Comparison of ENCODE assay signal across 8 cellular contexts in genomic region chr16:10552998-10553491, GRCh38. TPM values are rescaled to one million over a fixed set of nuclear protein-coding genes. Genes with fewer than 3 reads are reported as not detected.
A peak's percentile ranks its signal among the peaks of the same experiment; 100 is the strongest.
DNase-seq lines count a peak whose midpoint lies in the region; ATAC-seq, FAIRE-seq and TF ChIP-seq lines count a peak whose summit lies in the region.

No MANE protein-coding gene starts in this region.

- no peak overlapping the region; the same call in 2 of the 3 replicates for H3K27ac ChIP-seq in K562 (ENCODE audit: extremely low read depth, low read depth, low read length)

- H3K4me2 ChIP-seq in K562 (ENCODE audit: insufficient read depth, low read length) = peak overlapping the region; percentile 68

- H4K20me1 ChIP-seq in K562 (replicated peaks; ENCODE audit: control insufficient read depth, insufficient read depth, low read length) = no peaks in the 10 kb centered on the region

- peaks cover 0 to 8% of the 10 kb centered on the region in 2 experiments; a peak in 3 of 5 replicates for H3K27me3 ChIP-seq in K562 (ENCODE audit: control insufficient read depth in 2 of 2, insufficient read depth in 2 of 2, low read length in 2 of 2)

- H3K4me1 Mint-ChIP-seq in T-helper 2 cell treated with Interferon-gamma antibody and Interleukin-4, amounts not matched to agents 5 μg/mL and 100 μg/mL, for 36 hours (ENCODE audit: low read depth) = peaks cover 5% of the 10 kb centered on the region

- intact Hi-C loops in K562 (cut with micrococcal nuclease) = no loop called here

- DNase-seq in T-helper 2 cell treated with Interferon-gamma antibody and Interleukin-4, amounts not matched to agents 5 μg/mL and 100 μg/mL, for 36 hours (ENCODE audit: low spot score) = peak; percentile 30
- DNase-seq in K562 (ENCODE audit: extremely low read depth in 1 of 4, low spot score in 3 of 4) (peak; percentile 70 to 95 (median 93)), occipital lobe (lab: John Stamatoyannopoulos, UW) (peak; percentile 12), T1000 (lab: John Stamatoyannopoulos, UW) (no peak), NCI-H2107 (lab: John Stamatoyannopoulos, UW) (no peak), SKM-1 treated with dmso at 0.1 percent for 144 hours (lab: John Stamatoyannopoulos, UW; ENCODE audit: unreplicated experiment) (no peak)

- H3K27me3 Mint-ChIP-seq in T-helper 2 cell treated with Interferon-gamma antibody and Interleukin-4, amounts not matched to agents 5 μg/mL and 100 μg/mL, for 36 hours (ENCODE audit: low read depth) = peaks cover 6% of the 10 kb centered on the region

- CTCF ChIA-PET in K562 (lab: Yijun Ruan, JAX; ENCODE audit: low intra/inter-chr PET ratio) = no interaction called here

- peaks cover 6% of the 10 kb centered on the region for H3K9me3 ChIP-seq in K562 (replicated peaks; ENCODE audit: control insufficient read depth, insufficient read depth, low read depth, low read length)

- WGBS in K562 (ENCODE audit: insufficient coverage, low coverage, missing lambda C conversion rate) = 5% methylated on average over 18 of the region's 19 CpGs

- no peaks in the 10 kb centered on the region for H3K79me2 ChIP-seq in K562 (ENCODE audit: control insufficient read depth, insufficient read depth, low read length)

- in situ Hi-C loops in K562 (cut with MboI) = no loop called here

- no peaks in the 10 kb centered on the region for H3K36me3 ChIP-seq in K562 (ENCODE audit: control insufficient read depth, insufficient read depth, low read length)

- no peaks in the 10 kb centered on the region for H3K36me3 Mint-ChIP-seq in T-helper 2 cell treated with Interferon-gamma antibody and Interleukin-4, amounts not matched to agents 5 μg/mL and 100 μg/mL, for 36 hours (ENCODE audit: low read depth)

- ATAC-seq in HG02884 (IDR thresholded peaks at IDR 0.05; ENCODE audit: unreplicated experiment) (peak; percentile 98), K562 (peak; percentile 100)

- H3K4me3 ChIP-seq in K562 = peak overlapping the region; percentile 16; the same call in 1 of the 2 replicates

- H2AFZ ChIP-seq in K562 (ENCODE audit: low read depth, low read length) = peak overlapping the region; percentile 94

- no peaks in the 10 kb centered on the region for H3K9me3 Mint-ChIP-seq in T-helper 2 cell treated with Interferon-gamma antibody and Interleukin-4, amounts not matched to agents 5 μg/mL and 100 μg/mL, for 36 hours

- no TSS peak for BruUV-seq in K562 (replicated peaks; lab: Mats Ljungman, UMichigan)

- TF ChIP-seq CTCF in K562 (IDR thresholded peaks at IDR 0.05 in 2 of 3, conservative IDR thresholded peaks at IDR 0.05 in 1 of 3; ENCODE audit: insufficient read depth in 2 of 3, low read depth in 1 of 3, low read length in 3 of 3) = no peak

- peak; percentile 88 for FAIRE-seq in K562 (lab: Jason Lieb, UNC)

- no peaks in the 10 kb centered on the region for H3K9me1 ChIP-seq in K562 (ENCODE audit: control insufficient read depth, insufficient read depth, low read length)

- no peak for TF ChIP-seq EP300 in K562 (IDR thresholded peaks at IDR 0.05; ENCODE audit: low read length)

- no peak for TF ChIP-seq RAD21 in K562 (CRISPR knock-in tag; conservative IDR thresholded peaks at IDR 0.05 in 1 of 2, IDR thresholded peaks at IDR 0.05 in 1 of 2)

- H3K27ac Mint-ChIP-seq in T-helper 2 cell treated with Interferon-gamma antibody and Interleukin-4, amounts not matched to agents 5 μg/mL and 100 μg/mL, for 36 hours = no peak overlapping the region

- TF ChIP-seq POLR2A in GM18526 (IDR thresholded peaks at IDR 0.05; ENCODE audit: extremely low read depth, insufficient read length) = peak; percentile 30
- TF ChIP-seq POLR2A in K562 (conservative IDR thresholded peaks at IDR 0.05) = no peak

- POLR2A ChIA-PET in K562 (lab: Yijun Ruan, JAX) = interaction anchor here (0.7 to 1.2 kb wide), 4 partner anchors 10 to 1013 kb away, joined by 3 to 4 read pairs (median 3); no protein-coding TSS in a partner anchor

- H3K9ac ChIP-seq in K562 (ENCODE audit: insufficient read depth in 1 of 2, low read depth in 2 of 2, low read length in 2 of 2) = peak overlapping the region; percentile 29 to 48; a peak in 3 of 4 replicates

- H3K4me3 Mint-ChIP-seq in T-helper 2 cell treated with Interferon-gamma antibody and Interleukin-4, amounts not matched to agents 5 μg/mL and 100 μg/mL, for 36 hours = peak overlapping the region; percentile 79

- no peaks in the 10 kb centered on the region for H3K4me1 ChIP-seq in K562 (replicated peaks in 1 of 2; ENCODE audit: control insufficient read depth in 2 of 2, insufficient read depth in 2 of 2, low read length in 2 of 2)

TF ChIP-seq in K562, 482 proteins besides CTCF, POLR2A, EP300 and RAD21 (continues in another document):
- TF ChIP-seq GABPB1 (CRISPR knock-in tag; IDR thresholded peaks at IDR 0.05) (0 out of 2 replicates have a peak, but pooled peaks have one; percentile 25), CHD2 (IDR thresholded peaks at IDR 0.05; ENCODE audit: low read depth, low read length) (peak; percentile 44; the same call in 1 of the 2 replicates), HSF4 (CRISPR knock-in tag; IDR thresholded peaks at IDR 0.05; ENCODE audit: borderline replicate concordance) (no peak), SP2 (IDR thresholded peaks at IDR 0.05; ENCODE audit: extremely low read depth, low read depth, low read length, poor library complexity, severe bottlenecking) (peak; percentile 60), CBX8 (IDR thresholded peaks at IDR 0.05; ENCODE audit: borderline replicate concordance, extremely low read depth, low read depth, low read length, poor library complexity, severe bottlenecking) (no peak), FOS (IDR thresholded peaks at IDR 0.05; ENCODE audit: extremely low read depth, insufficient read length) (peak; percentile 73)
- TF ChIP-seq, protein P1, sequence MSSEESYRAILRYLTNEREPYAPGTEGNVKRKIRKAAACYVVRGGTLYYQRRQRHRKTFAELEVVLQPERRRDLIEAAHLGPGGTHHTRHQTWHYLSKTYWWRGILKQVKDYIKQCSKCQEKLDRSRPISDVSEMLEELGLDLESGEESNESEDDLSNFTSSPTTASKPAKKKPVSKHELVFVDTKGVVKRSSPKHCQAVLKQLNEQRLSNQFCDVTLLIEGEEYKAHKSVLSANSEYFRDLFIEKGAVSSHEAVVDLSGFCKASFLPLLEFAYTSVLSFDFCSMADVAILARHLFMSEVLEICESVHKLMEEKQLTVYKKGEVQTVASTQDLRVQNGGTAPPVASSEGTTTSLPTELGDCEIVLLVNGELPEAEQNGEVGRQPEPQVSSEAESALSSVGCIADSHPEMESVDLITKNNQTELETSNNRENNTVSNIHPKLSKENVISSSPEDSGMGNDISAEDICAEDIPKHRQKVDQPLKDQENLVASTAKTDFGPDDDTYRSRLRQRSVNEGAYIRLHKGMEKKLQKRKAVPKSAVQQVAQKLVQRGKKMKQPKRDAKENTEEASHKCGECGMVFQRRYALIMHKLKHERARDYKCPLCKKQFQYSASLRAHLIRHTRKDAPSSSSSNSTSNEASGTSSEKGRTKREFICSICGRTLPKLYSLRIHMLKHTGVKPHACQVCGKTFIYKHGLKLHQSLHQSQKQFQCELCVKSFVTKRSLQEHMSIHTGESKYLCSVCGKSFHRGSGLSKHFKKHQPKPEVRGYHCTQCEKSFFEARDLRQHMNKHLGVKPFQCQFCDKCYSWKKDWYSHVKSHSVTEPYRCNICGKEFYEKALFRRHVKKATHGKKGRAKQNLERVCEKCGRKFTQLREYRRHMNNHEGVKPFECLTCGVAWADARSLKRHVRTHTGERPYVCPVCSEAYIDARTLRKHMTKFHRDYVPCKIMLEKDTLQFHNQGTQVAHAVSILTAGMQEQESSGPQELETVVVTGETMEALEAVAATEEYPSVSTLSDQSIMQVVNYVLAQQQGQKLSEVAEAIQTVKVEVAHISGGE (CRISPR knock-in tag; IDR thresholded peaks at IDR 0.05) = peak in 1 of 3 experiments; percentile 32; a peak in 1 of 6 replicates
- TF ChIP-seq, protein P2, sequence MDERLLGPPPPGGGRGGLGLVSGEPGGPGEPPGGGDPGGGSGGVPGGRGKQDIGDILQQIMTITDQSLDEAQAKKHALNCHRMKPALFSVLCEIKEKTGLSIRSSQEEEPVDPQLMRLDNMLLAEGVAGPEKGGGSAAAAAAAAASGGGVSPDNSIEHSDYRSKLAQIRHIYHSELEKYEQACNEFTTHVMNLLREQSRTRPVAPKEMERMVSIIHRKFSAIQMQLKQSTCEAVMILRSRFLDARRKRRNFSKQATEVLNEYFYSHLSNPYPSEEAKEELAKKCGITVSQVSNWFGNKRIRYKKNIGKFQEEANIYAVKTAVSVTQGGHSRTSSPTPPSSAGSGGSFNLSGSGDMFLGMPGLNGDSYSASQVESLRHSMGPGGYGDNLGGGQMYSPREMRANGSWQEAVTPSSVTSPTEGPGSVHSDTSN (CRISPR knock-in tag; IDR thresholded peaks at IDR 0.05; ENCODE audit: low read depth) = no peak
- TF ChIP-seq, protein P2 (tag; conservative IDR thresholded peaks at IDR 0.05; ENCODE audit: low read depth) = peak; percentile 24; the same call in 1 of the 2 replicates

RNA-seq across cellular contexts. Expression of gene EMP2, which starts 27.4 kb away (rescaled TPM):
- total RNA-seq in K562 (2011; cell fraction: chromatin; rRNA removed; ENCODE audit: low replicate concordance) = 5.2 and 10.4 TPM in 2 replicates
- 3.8 and 5.5 TPM in 2 replicates for total RNA-seq in K562 (2011; cell fraction: nucleolus; rRNA removed)
- 4.5 and 8.7 TPM in 2 replicates for total RNA-seq in K562 (2011; cell fraction: nucleoplasm; rRNA removed)
- 0.73 and 0.98 TPM in 2 replicates for total RNA-seq in K562 (2014; rRNA removed)
- total RNA-seq in K562 (2014; rRNA removed; fragmentation: Illumina TruSeq; extraction: Trizol) = 2.1 and 2.9 TPM in 2 replicates
- total RNA-seq in K562 (2015; rRNA removed; fragmentation: Illumina TruSeq; extraction: Trizol) = 0.76 and 1.4 TPM in 2 replicates
- 3.3 TPM in 2 replicates for total RNA-seq in K562 (2021)
- 5.6 and 6.2 TPM in 2 replicates for polyA plus RNA-seq in K562 (2011; rRNA removed)
- 6.1 and 8.6 TPM in 2 replicates for polyA plus RNA-seq in K562 (2011; cell fraction: cytosol; rRNA removed)
- 2.2 and 3.7 TPM in 2 replicates for polyA plus RNA-seq in K562 (2011; cell fraction: nucleus; rRNA removed)
- 4.0 and 5.3 TPM in 2 replicates for polyA plus RNA-seq in K562 (2012)
- 3.1 and 3.8 TPM in 2 replicates for polyA plus RNA-seq in K562 (2014; fragmentation: Illumina TruSeq; extraction: Trizol)
- polyA plus RNA-seq in K562 (2014; fragmentation: Nextera tagmentation; extraction: Ambion mirVana) = 1 to 10 TPM; 3.1 TPM
- polyA plus RNA-seq in K562 (2014; rRNA removed) = 0.78 and 0.89 TPM in 2 replicates
- polyA minus RNA-seq in K562 (2011; rRNA and poly(A)+ RNA removed) = 6.8 and 11.1 TPM in 2 replicates
- polyA minus RNA-seq in K562 (2011; cell fraction: cytosol; rRNA and poly(A)+ RNA removed) = 3.0 and 3.7 TPM in 2 replicates
- 1.1 and 1.3 TPM in 2 replicates for polyA minus RNA-seq in K562 (2011; cell fraction: nucleus; rRNA and poly(A)+ RNA removed)
- total RNA-seq in occipital lobe = 3.4 TPM

Comparison
In these comparisons a context has a peak if more than half of its experiments do, and no peak if none do; other contexts are left out.
1. DNase-seq: peak in T-helper 2 cell treated with Interferon-gamma antibody and Interleukin-4, amounts not matched to agents 5 μg/mL and 100 μg/mL, for 36 hours (single experiment), K562 (4 of 4) and occipital lobe (single experiment); none in T1000 (single experiment), NCI-H2107 (single experiment) and SKM-1 treated with dmso at 0.1 percent for 144 hours (single experiment).